12 cellular contexts compared by ENCODE assay signal in genomic region chr5:142119051-142119625, GRCh38.
"Had no signal": no experiment of that assay in that cellular context is flagged by ENCODE, and none has a peak within 500 bp of the region (broad histone marks: within the 10 kb centered on the region; RNA-seq: fewer than 3 reads in every experiment).

No MANE protein-coding gene starts in this region.

- H3K4me3 ChIP-seq: esophagus squamous epithelium, lung, tibial nerve had no signal

- H3K27me3 ChIP-seq: esophagus squamous epithelium, foreskin keratinocyte, tibial nerve had no signal

- ATAC-seq: foreskin keratinocyte, left colon had no signal

- H3K9me3 ChIP-seq: esophagus squamous epithelium, tibial nerve had no signal

- H3K27ac ChIP-seq: esophagus squamous epithelium, foreskin keratinocyte, tibial nerve had no signal

- DNase-seq: activated CD4-positive, alpha-beta T cell treated with anti-CD3 and anti-CD28 coated beads for 48 hours; activated gamma-delta T cell treated with Interleukin-2 at 50 U/mL for 16 hours; esophagus squamous epithelium; foreskin keratinocyte; head of caudate nucleus; left colon; midbrain; posterior cingulate gyrus; stimulated activated CD4-positive, alpha-beta T cell treated with anti-CD3 and anti-CD28 coated beads, Interleukin-15, amount 100 ng/mL, for 24 hours; T-helper 9 cell had no signal
